Comparison of ENCODE assay signal across 12 cellular contexts in the genomic region with DNA sequence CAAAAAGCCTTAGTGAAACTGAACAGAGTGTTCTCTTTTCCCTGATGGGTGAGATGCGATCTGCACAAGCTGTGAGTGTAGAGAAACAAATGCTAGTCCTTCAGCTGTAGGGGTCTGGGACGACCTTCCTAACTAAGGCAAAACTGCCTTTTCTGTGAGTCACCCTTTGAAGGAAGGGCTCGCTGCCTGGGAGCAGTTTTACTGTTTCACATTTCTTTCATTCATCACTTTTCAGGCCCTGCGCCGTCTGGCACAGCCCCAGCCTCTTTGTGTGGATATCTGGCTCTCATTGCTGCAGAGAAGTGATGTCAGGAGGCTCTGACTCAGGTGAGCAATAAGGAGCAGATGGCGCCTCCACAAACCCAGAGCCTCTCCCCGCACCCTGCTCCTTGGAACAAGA. TPM values are rescaled to one million over a fixed set of nuclear protein-coding genes. Genes with fewer than 3 reads are reported as not detected.
DNase-seq lines count a peak whose midpoint lies in the region; ATAC-seq and TF ChIP-seq lines count a peak whose summit lies in the region.
"Had no signal": no experiment of that assay in that cellular context is flagged by ENCODE, and none has a peak within 500 bp of the region (broad histone marks: within the 10 kb centered on the region; RNA-seq: fewer than 3 reads in every experiment).

No MANE protein-coding gene starts in this region.

- H3K27ac Mint-ChIP-seq in activated CD4-positive, alpha-beta T cell treated with anti-CD3 and anti-CD28 coated beads for 36 hours, result no peak overlapping the region
- no peak overlapping the region for H3K27ac Mint-ChIP-seq in neural progenitor cell
- H3K27ac Mint-ChIP-seq: activated CD8-positive, alpha-beta memory T cell treated with anti-CD3 and anti-CD28 coated beads, Interleukin-2, amount 10 ng/mL, durations not matched to agents 7 days and 5 days had no signal

- H3K4ac ChIP-seq in neuronal stem cell (ENCODE audit: low read length), result no peak overlapping the region

- no peaks in the 10 kb centered on the region for H3K9me3 Mint-ChIP-seq in activated CD4-positive, alpha-beta T cell treated with anti-CD3 and anti-CD28 coated beads for 36 hours (ENCODE audit: low read depth)
- H3K9me3 Mint-ChIP-seq in neural progenitor cell, result peaks cover 3% of the 10 kb centered on the region

- H3K4me3 ChIP-seq in AG10803 (ENCODE audit: low read length), result no peak overlapping the region; the same call in 1 of the 2 replicates
- no peak overlapping the region for H3K4me3 ChIP-seq in MG63
- H3K4me3 ChIP-seq in neuronal stem cell (ENCODE audit: low read length in 2 of 2), result no peak overlapping the region
- H3K4me3 ChIP-seq in neural progenitor cell, result no peak overlapping the region

- no peak overlapping the region for H4K8ac ChIP-seq in neuronal stem cell (ENCODE audit: low read depth, low read length)

- H3K9ac ChIP-seq in neuronal stem cell (ENCODE audit: low read depth, low read length, poor library complexity) (no peak overlapping the region), neural progenitor cell (no peak overlapping the region)

- H2AFZ ChIP-seq in neuronal stem cell (ENCODE audit: low read length) (no peak overlapping the region), neural progenitor cell (replicated peaks) (no peak overlapping the region)

- no peak overlapping the region for H3K14ac ChIP-seq in neuronal stem cell (ENCODE audit: low read length)

- H2BK12ac ChIP-seq in neuronal stem cell (ENCODE audit: low read length), result no peak overlapping the region

- no peak overlapping the region for H3K4me3 Mint-ChIP-seq in activated CD4-positive, alpha-beta T cell treated with anti-CD3 and anti-CD28 coated beads for 36 hours
- H3K4me3 Mint-ChIP-seq in neural progenitor cell, result no peak overlapping the region
- H3K4me3 Mint-ChIP-seq: activated CD8-positive, alpha-beta memory T cell treated with anti-CD3 and anti-CD28 coated beads, Interleukin-2, amount 10 ng/mL, durations not matched to agents 7 days and 5 days had no signal

- H3K27me3 Mint-ChIP-seq in activated CD4-positive, alpha-beta T cell treated with anti-CD3 and anti-CD28 coated beads for 36 hours, result peaks cover 14% of the 10 kb centered on the region
- peaks cover 8% of the 10 kb centered on the region for H3K27me3 Mint-ChIP-seq in neural progenitor cell (ENCODE audit: insufficient read depth, low read depth)
- H3K27me3 Mint-ChIP-seq: activated CD8-positive, alpha-beta memory T cell treated with anti-CD3 and anti-CD28 coated beads, Interleukin-2, amount 10 ng/mL, durations not matched to agents 7 days and 5 days had no signal

- H3F3A ChIP-seq in neural progenitor cell (ENCODE audit: low read depth), result no peaks in the 10 kb centered on the region

- no peak overlapping the region for H4K91ac ChIP-seq in neuronal stem cell (ENCODE audit: low read depth, low read length, poor library complexity)

- POLR2A ChIA-PET in activated CD4-positive, alpha-beta T cell treated with anti-CD3 and anti-CD28 coated beads for 36 hours (lab: Charles Lee), result no interaction called here

- CTCF ChIA-PET in activated CD4-positive, alpha-beta T cell treated with anti-CD3 and anti-CD28 coated beads for 36 hours (lab: Charles Lee), result interaction anchor here (0.7 kb wide), 1 partner anchor 169 kb away, joined by 3 read pairs; no protein-coding TSS in a partner anchor

- H3K27ac ChIP-seq in epithelial cell of prostate (peak overlapping the region; percentile 41), neuronal stem cell (replicated peaks; ENCODE audit: low read length) (peak overlapping the region; percentile 7), neural progenitor cell (no peak overlapping the region)

- no peak overlapping the region for H3K4me2 ChIP-seq in neuronal stem cell (ENCODE audit: insufficient read depth, low read length, poor library complexity, severe bottlenecking)
- no peak overlapping the region for H3K4me2 ChIP-seq in neural progenitor cell

- H3K36me3 ChIP-seq in MG63, result no peaks in the 10 kb centered on the region
- peaks cover 0 to 68% of the 10 kb centered on the region in 2 donors for H3K36me3 ChIP-seq in neuronal stem cell (replicated peaks in 1 of 2; ENCODE audit: control insufficient read depth in 2 of 2, insufficient read depth in 2 of 2, low read length in 2 of 2)
- H3K36me3 ChIP-seq in neural progenitor cell, result no peaks in the 10 kb centered on the region

- H3K9me3 ChIP-seq in MG63, result no peaks in the 10 kb centered on the region
- H3K9me3 ChIP-seq in neuronal stem cell (replicated peaks in 1 of 2; ENCODE audit: control insufficient read depth in 2 of 2, insufficient read depth in 1 of 2, low read depth in 1 of 2, low read length in 2 of 2), result peaks cover 0 to 12% of the 10 kb centered on the region in 2 donors
- H3K9me3 ChIP-seq in neural progenitor cell (ENCODE audit: low read depth), result no peaks in the 10 kb centered on the region

- no peak overlapping the region for H3K18ac ChIP-seq in neuronal stem cell (ENCODE audit: low read length)

- no peak for ATAC-seq in activated CD4-positive, alpha-beta T cell treated with anti-CD3 and anti-CD28 coated beads for 36 hours
- ATAC-seq: activated CD8-positive, alpha-beta memory T cell treated with anti-CD3 and anti-CD28 coated beads, Interleukin-2, amount 10 ng/mL, durations not matched to agents 7 days and 5 days had no signal

- H2BK15ac ChIP-seq in neuronal stem cell (ENCODE audit: low read length), result no peak overlapping the region

- no CpG with 5 or more reads among the region's 7 CpGs for WGBS in neuronal stem cell (ENCODE audit: extremely low coverage in 2 of 2, insufficient read length in 2 of 2, insufficient replicate concordance in 1 of 2), 2 donors

- H3K23ac ChIP-seq in neuronal stem cell (ENCODE audit: low read depth, low read length, poor library complexity), result no peak overlapping the region

- no peak overlapping the region for H2AK5ac ChIP-seq in neuronal stem cell (ENCODE audit: low read depth, low read length)

- no peaks in the 10 kb centered on the region for H3K79me1 ChIP-seq in neuronal stem cell (ENCODE audit: low read depth, low read length)

- TF ChIP-seq CTCF in AG10803 (conservative IDR thresholded peaks at IDR 0.05; ENCODE audit: low read length), result 0 out of 2 replicates have a peak, but pooled peaks have one; percentile 5
- no peak for TF ChIP-seq CTCF in neural progenitor cell (IDR thresholded peaks at IDR 0.05)

- intact Hi-C loops in activated CD4-positive, alpha-beta T cell treated with anti-CD3 and anti-CD28 coated beads for 36 hours (cut with DNase I, micrococcal nuclease), result no loop called here

- H3K4me1 ChIP-seq in neuronal stem cell (ENCODE audit: control insufficient read depth in 2 of 2, insufficient read depth in 1 of 2, low read depth in 1 of 2, low read length in 2 of 2) (peaks cover 2 to 6% of the 10 kb centered on the region in 2 donors), neural progenitor cell (no peaks in the 10 kb centered on the region)

- no peaks in the 10 kb centered on the region for H3K36me3 Mint-ChIP-seq in activated CD4-positive, alpha-beta T cell treated with anti-CD3 and anti-CD28 coated beads for 36 hours (ENCODE audit: low read depth)
- H3K36me3 Mint-ChIP-seq in neural progenitor cell, result peaks cover 4% of the 10 kb centered on the region
- H3K36me3 Mint-ChIP-seq: activated CD8-positive, alpha-beta memory T cell treated with anti-CD3 and anti-CD28 coated beads, Interleukin-2, amount 10 ng/mL, durations not matched to agents 7 days and 5 days had no signal

- H3K27me3 ChIP-seq in MG63, result no peaks in the 10 kb centered on the region
- H3K27me3 ChIP-seq in neuronal stem cell (ENCODE audit: control insufficient read depth in 3 of 3, insufficient read depth in 3 of 3, low read depth in 1 of 3, low read length in 3 of 3), result no peaks in the 10 kb centered on the region
- no peaks in the 10 kb centered on the region for H3K27me3 ChIP-seq in neural progenitor cell

- H3K79me2 ChIP-seq in neural progenitor cell (ENCODE audit: low read depth), result no peaks in the 10 kb centered on the region

- H2BK120ac ChIP-seq in neuronal stem cell (ENCODE audit: low read depth, low read length), result no peak overlapping the region

- DNase-seq in AG10803 (ENCODE audit: low read depth) (peak; percentile 95), MG63 (peak; percentile 86), epithelial cell of prostate (ENCODE audit: low read depth, low spot score) (peak; percentile 36), neuronal stem cell (ENCODE audit: low spot score) (no peak), NCI-H1694 treated with DMSO at 0.1 percent for 48 hours (lab: John Stamatoyannopoulos, UW) (no peak), inferior parietal cortex (ENCODE audit: extremely low spot score) (no peak), neural progenitor cell (ENCODE audit: low spot score) (no peak)
- DNase-seq in activated CD4-positive, alpha-beta T cell treated with anti-CD3 and anti-CD28 coated beads for 36 hours, result no peak
- DNase-seq: activated CD8-positive, alpha-beta memory T cell treated with anti-CD3 and anti-CD28 coated beads, Interleukin-2, amount 10 ng/mL, durations not matched to agents 7 days and 5 days; Calu3; stimulated activated CD4-positive, alpha-beta T cell treated with anti-CD3 and anti-CD28 coated beads, Interleukin-1b, Interleukin-23, amount 100 ng/mL, for 48 hours had no signal

- no peaks in the 10 kb centered on the region for H3K4me1 Mint-ChIP-seq in activated CD4-positive, alpha-beta T cell treated with anti-CD3 and anti-CD28 coated beads for 36 hours
- peaks cover 15% of the 10 kb centered on the region for H3K4me1 Mint-ChIP-seq in neural progenitor cell
- H3K4me1 Mint-ChIP-seq: activated CD8-positive, alpha-beta memory T cell treated with anti-CD3 and anti-CD28 coated beads, Interleukin-2, amount 10 ng/mL, durations not matched to agents 7 days and 5 days had no signal

- no peaks in the 10 kb centered on the region for H4K20me1 ChIP-seq in neural progenitor cell (ENCODE audit: low read depth)

- H2BK5ac ChIP-seq in neuronal stem cell (ENCODE audit: low read length), result no peak overlapping the region

RNA-seq across cellular contexts. Expression of gene HS3ST3A1, which starts 57.4 kb away (rescaled TPM):
- total RNA-seq in MG63 (2014; rRNA removed; shearing (Covaris generic); ENCODE audit: low replicate concordance), result 1.2 and 3.0 TPM in 2 replicates
- 12.8 TPM for polyA plus RNA-seq in neuronal stem cell (2013, experiment 1 of 2)
- 13.0 TPM for polyA plus RNA-seq in neuronal stem cell (2013, experiment 2 of 2)
- under 1 TPM; 0.27 to 0.56 TPM for total RNA-seq in activated CD4-positive, alpha-beta T cell treated with anti-CD3 and anti-CD28 coated beads for 36 hours
- 3.0 and 8.4 TPM in 2 replicates for total RNA-seq in neural progenitor cell (ENCODE audit: low replicate concordance)
- total RNA-seq: Calu3, ureter had no signal

Comparison
In these comparisons a context has a peak if more than half of its experiments do, and no peak if none do; other contexts are left out.
1. DNase-seq: peak in AG10803 (single experiment), MG63 (single experiment) and epithelial cell of prostate (single experiment); none in neuronal stem cell (single experiment), NCI-H1694 treated with DMSO at 0.1 percent for 48 hours (single experiment), activated CD4-positive, alpha-beta T cell treated with anti-CD3 and anti-CD28 coated beads for 36 hours (single experiment), inferior parietal cortex (single experiment) and neural progenitor cell (single experiment).